Comparison of ENCODE assay signal across 8 cellular contexts in the genomic region with DNA sequence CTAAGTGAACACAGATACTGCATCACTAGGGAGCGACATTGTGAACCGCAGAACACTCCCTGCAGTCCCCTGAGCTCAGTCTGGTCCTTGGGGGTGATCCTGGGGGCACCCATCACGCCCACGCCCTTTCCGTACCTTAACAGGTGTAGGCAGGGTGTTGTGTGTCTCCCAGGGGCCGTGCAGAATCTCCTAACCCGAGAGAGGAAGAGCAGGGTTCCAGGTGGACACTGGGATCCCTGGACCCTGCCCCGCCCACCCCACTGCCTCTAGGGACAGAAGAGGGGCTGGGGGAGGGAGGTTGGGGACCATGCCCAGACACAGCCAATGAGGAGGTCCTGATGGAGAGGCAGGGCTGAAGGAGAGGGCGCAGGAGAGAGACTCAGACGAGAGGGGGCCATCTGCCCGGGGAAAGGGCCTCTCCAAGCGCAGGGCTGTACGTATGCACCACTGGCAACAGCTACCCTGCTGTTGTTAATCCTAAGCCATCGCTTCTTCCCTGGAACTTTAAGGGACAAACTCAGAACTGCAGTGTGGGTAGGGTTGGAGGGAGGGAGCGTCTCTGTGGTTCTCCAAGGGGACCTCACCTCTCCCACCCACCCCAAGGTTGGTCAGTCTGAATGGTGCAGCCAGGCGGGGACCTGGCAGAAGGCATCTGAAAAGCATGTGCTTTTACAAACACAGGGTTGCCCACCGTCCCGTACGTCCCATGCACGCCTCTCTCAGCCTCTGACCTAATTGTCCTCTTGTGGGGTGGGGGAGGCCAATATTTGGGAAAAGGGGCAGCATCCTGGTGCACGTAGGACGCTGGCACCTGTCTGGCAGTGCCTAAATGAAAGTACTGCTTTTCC. TPM values are rescaled to one million over a fixed set of nuclear protein-coding genes. Genes with fewer than 3 reads are reported as not detected.
DNase-seq lines count a peak whose midpoint lies in the region; ATAC-seq, FAIRE-seq and TF ChIP-seq lines count a peak whose summit lies in the region.
"Had no signal": no experiment of that assay in that cellular context is flagged by ENCODE, and none has a peak within 500 bp of the region (broad histone marks: within the 10 kb centered on the region; RNA-seq: fewer than 3 reads in every experiment).

No MANE protein-coding gene starts in this region.

- no peaks in the 10 kb centered on the region for H3K9me3 ChIP-seq in neural progenitor cell (ENCODE audit: low read depth)
- H3K9me3 ChIP-seq: SJSA1 had no signal

- H3K9ac ChIP-seq in neural progenitor cell, result no peak overlapping the region

- H3K9me3 Mint-ChIP-seq in neural progenitor cell (no peaks in the 10 kb centered on the region), progenitor cell of endocrine pancreas (ENCODE audit: low read depth) (no peaks in the 10 kb centered on the region)

- ATAC-seq in GM21381 (IDR thresholded peaks at IDR 0.05; ENCODE audit: unreplicated experiment) (peak; percentile 19), GM18873 (IDR thresholded peaks at IDR 0.05; ENCODE audit: low FRiP score, unreplicated experiment) (no peak)

- H3K4me3 Mint-ChIP-seq in neural progenitor cell (no peak overlapping the region), progenitor cell of endocrine pancreas (ENCODE audit: low read depth) (no peak overlapping the region)

- TF ChIP-seq CTCF in neural progenitor cell (IDR thresholded peaks at IDR 0.05) (no peak), progenitor cell of endocrine pancreas (IDR thresholded peaks at IDR 0.05; ENCODE audit: unreplicated experiment) (no peak)

- no peak overlapping the region for H3K27ac ChIP-seq in neural progenitor cell
- H3K27ac ChIP-seq: SJSA1 had no signal

- H3K27me3 ChIP-seq in neural progenitor cell, result no peaks in the 10 kb centered on the region
- H3K27me3 ChIP-seq: SJSA1 had no signal

- FAIRE-seq in urothelium cell line (lab: Jason Lieb, UNC), result no peak

- no peaks in the 10 kb centered on the region for H3K79me2 ChIP-seq in neural progenitor cell (ENCODE audit: low read depth)

- H3K4me2 ChIP-seq in neural progenitor cell, result peak overlapping the region; percentile 52

- H3K36me3 Mint-ChIP-seq in neural progenitor cell (no peaks in the 10 kb centered on the region), progenitor cell of endocrine pancreas (ENCODE audit: insufficient read depth) (no peaks in the 10 kb centered on the region)

- peak; percentile 56 to 58 for DNase-seq in Kasumi-1 (lab: John Stamatoyannopoulos, UW)
- peak; percentile 52 for DNase-seq in activated T-cell treated with anti-CD3 and anti-CD28 coated beads, Interleukin-2, amount 50 U/mL, for 1 hour
- peak; percentile 60 for DNase-seq in neural progenitor cell (ENCODE audit: low spot score)
- DNase-seq in progenitor cell of endocrine pancreas (ENCODE audit: low spot score, unreplicated experiment), result no peak
- no peak for DNase-seq in urothelium cell line (ENCODE audit: low spot score)

- H3K4me1 ChIP-seq in neural progenitor cell, result peaks cover 8% of the 10 kb centered on the region
- H3K4me1 ChIP-seq: SJSA1 had no signal

- H3K27ac Mint-ChIP-seq in neural progenitor cell (no peak overlapping the region), progenitor cell of endocrine pancreas (no peak overlapping the region)

- no peaks in the 10 kb centered on the region for H3K4me1 Mint-ChIP-seq in neural progenitor cell
- H3K4me1 Mint-ChIP-seq in progenitor cell of endocrine pancreas (ENCODE audit: low read depth), result no peaks in the 10 kb centered on the region

- H4K20me1 ChIP-seq in neural progenitor cell (ENCODE audit: low read depth), result no peaks in the 10 kb centered on the region

- H3K36me3 ChIP-seq in neural progenitor cell, result no peaks in the 10 kb centered on the region
- H3K36me3 ChIP-seq: SJSA1 had no signal

- H2AFZ ChIP-seq in neural progenitor cell (replicated peaks), result peak overlapping the region; percentile 85

- no peak overlapping the region for H3K4me3 ChIP-seq in neural progenitor cell
- H3K4me3 ChIP-seq: SJSA1 had no signal

- H3F3A ChIP-seq in neural progenitor cell (ENCODE audit: low read depth), result peaks cover 10% of the 10 kb centered on the region

- H3K27me3 Mint-ChIP-seq in neural progenitor cell (ENCODE audit: insufficient read depth, low read depth), result peaks cover 14% of the 10 kb centered on the region
- H3K27me3 Mint-ChIP-seq in progenitor cell of endocrine pancreas, result no peaks in the 10 kb centered on the region

RNA-seq across cellular contexts. Expression of a gene that starts 2.4 kb away (rescaled TPM):
- total RNA-seq in neural progenitor cell (ENCODE audit: low replicate concordance) (0.32 and 0.68 TPM in 2 replicates), progenitor cell of endocrine pancreas (not detected in 2 replicates)
- total RNA-seq: SJSA1 had no signal

RNA-seq across cellular contexts. Expression of a gene that starts 56.9 kb away (rescaled TPM):
- 10.7 and 38.5 TPM in 2 replicates for total RNA-seq in neural progenitor cell (ENCODE audit: low replicate concordance)
- 52.7 and 56.0 TPM in 2 replicates for total RNA-seq in progenitor cell of endocrine pancreas

Comparison
In these comparisons a context has a peak if more than half of its experiments do, and no peak if none do; other contexts are left out.
1. DNase-seq: peak in Kasumi-1 (2 of 2), activated T-cell treated with anti-CD3 and anti-CD28 coated beads, Interleukin-2, amount 50 U/mL, for 1 hour (single experiment) and neural progenitor cell (single experiment); none in progenitor cell of endocrine pancreas (single experiment) and urothelium cell line (single experiment).